Comparison of ENCODE assay signal across 9 cellular contexts in the genomic region with DNA sequence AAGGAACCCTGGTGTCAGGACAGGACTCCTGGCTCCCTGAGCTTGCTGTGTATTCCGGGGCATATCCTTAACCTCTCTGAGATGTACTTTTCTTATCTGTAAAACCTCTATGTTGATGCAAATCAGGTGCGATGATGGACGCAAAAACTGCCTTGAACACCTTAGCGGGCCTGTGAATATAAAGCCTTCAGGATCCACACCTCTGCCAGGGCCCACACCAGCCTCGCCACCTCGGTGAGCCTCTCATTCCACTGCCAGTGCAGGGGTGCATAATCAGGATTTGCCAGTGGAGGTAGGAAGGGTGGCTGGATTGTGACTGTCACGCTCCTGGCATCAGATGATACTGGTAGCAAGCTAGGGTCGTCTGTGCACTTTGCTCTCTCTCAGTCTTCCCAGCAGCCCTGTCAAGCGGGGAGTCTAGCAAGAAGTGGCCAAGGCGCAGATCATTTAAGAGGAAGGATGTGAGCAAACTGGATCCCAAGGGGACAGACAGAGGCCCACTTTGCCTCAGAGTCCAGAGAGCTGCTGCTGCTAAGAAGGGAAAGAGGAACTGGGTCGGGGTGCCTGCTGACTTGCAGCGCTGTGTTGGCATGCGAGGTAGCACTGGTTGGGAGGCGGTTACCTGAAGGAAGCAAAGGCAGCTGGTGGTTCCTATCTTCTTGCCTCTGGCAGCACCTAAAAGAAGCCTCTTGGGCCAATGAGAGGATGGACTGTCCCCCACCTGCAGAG. TPM values are rescaled to one million over a fixed set of nuclear protein-coding genes. Genes with fewer than 3 reads are reported as not detected.
DNase-seq lines count a peak whose midpoint lies in the region; ATAC-seq, FAIRE-seq and TF ChIP-seq lines count a peak whose summit lies in the region.
"Had no signal": no experiment of that assay in that cellular context is flagged by ENCODE, and none has a peak within 500 bp of the region (broad histone marks: within the 10 kb centered on the region; RNA-seq: fewer than 3 reads in every experiment).

No MANE protein-coding gene starts in this region.

- H3K9me3 ChIP-seq in right atrium auricular region (no peaks in the 10 kb centered on the region), H1 (ENCODE audit: insufficient read depth in 2 of 2, low read depth in 1 of 2, low read length in 1 of 2) (no peaks in the 10 kb centered on the region), aorta (ENCODE audit: control insufficient read depth, low read length) (no peaks in the 10 kb centered on the region), PC-3 (ENCODE audit: low read length) (no peaks in the 10 kb centered on the region)

- no peak overlapping the region for H3K4me2 ChIP-seq in H1 (ENCODE audit: insufficient read depth in 1 of 2, low read depth in 2 of 2, low read length in 2 of 2)
- no peak overlapping the region for H3K4me2 ChIP-seq in PC-3 (ENCODE audit: low read length)

- H3K79me2 ChIP-seq in H1 (ENCODE audit: control insufficient read depth in 1 of 2, insufficient read depth in 2 of 2, low read length in 2 of 2) (peaks cover 0 to 10% of the 10 kb centered on the region in 2 experiments; a peak in 1 of 4 replicates), PC-3 (ENCODE audit: low read length) (peaks cover 100% of the 10 kb centered on the region)

- H3K27me3 ChIP-seq in right atrium auricular region, result no peaks in the 10 kb centered on the region
- H3K27me3 ChIP-seq in H1 (replicated peaks in 1 of 4; ENCODE audit: control insufficient read depth in 3 of 4, extremely low read depth in 1 of 4, insufficient read depth in 3 of 4, low read length in 3 of 4), result no peaks in the 10 kb centered on the region
- H3K27me3 ChIP-seq in aorta (ENCODE audit: control insufficient read depth in 1 of 2, insufficient read depth in 2 of 2, low read length in 1 of 2), result no peaks in the 10 kb centered on the region
- no peaks in the 10 kb centered on the region for H3K27me3 ChIP-seq in PC-3 (ENCODE audit: low read length)

- peak overlapping the region; percentile 16 for H4K8ac ChIP-seq in H1 (ENCODE audit: extremely low read depth, insufficient read depth, low read length)

- peaks cover 4% of the 10 kb centered on the region for H3F3A ChIP-seq in PC-3 (ENCODE audit: low read length, unreplicated experiment)

- H3K14ac ChIP-seq in H1 (ENCODE audit: insufficient read length), result no peak overlapping the region

- no peak overlapping the region for H3K18ac ChIP-seq in H1 (ENCODE audit: extremely low read depth, low read length)

- H2BK5ac ChIP-seq in H1 (ENCODE audit: low read depth, low read length), result no peak overlapping the region

- 0 out of 2 replicates have a peak overlapping the region, but pooled peaks have one; percentile 21 for H2BK20ac ChIP-seq in H1 (ENCODE audit: low read length)

- TF ChIP-seq RAD21 in H1 (IDR thresholded peaks at IDR 0.05 in 1 of 2, conservative IDR thresholded peaks at IDR 0.05 in 1 of 2; ENCODE audit: low read depth in 2 of 2, low read length in 2 of 2), result no peak

- no TSS peak for BruUV-seq in PC-3 (replicated peaks; lab: Mats Ljungman, UMichigan)

- peak overlapping the region; percentile 62; the same call in 1 of the 2 replicates for H2BK12ac ChIP-seq in H1 (ENCODE audit: low read depth, low read length)

- no peak for FAIRE-seq in H1 (lab: Jason Lieb, UNC)

- DNase-seq in left ventricle myocardium superior (peak; percentile 47), right atrium auricular region (ENCODE audit: low spot score) (no peak), NAMALWA (ENCODE audit: low spot score) (peak; percentile 85), H1 (ENCODE audit: low read depth in 1 of 2, low spot score in 2 of 2) (no peak), aorta (peak; percentile 72 to 80), PC-3 (no peak)
- DNase-seq in activated CD4-positive, CD25-positive, alpha-beta regulatory T cell treated with anti-CD3 and anti-CD28 coated beads, Interleukin-2, amount 50 U/mL, for 72 hours, result no peak
- DNase-seq: NCI-H2081 had no signal

- peak; percentile 8 for ATAC-seq in left ventricle myocardium superior
- ATAC-seq in aorta (ENCODE audit: low FRiP score), result no peak
- ATAC-seq in GM18858 (IDR thresholded peaks at IDR 0.05; ENCODE audit: unreplicated experiment), result no peak
- no peak for ATAC-seq in PC-3

- no peak for TF ChIP-seq EP300 in H1 (IDR thresholded peaks at IDR 0.05; ENCODE audit: borderline replicate concordance in 1 of 2, low read depth in 2 of 2, low read length in 2 of 2)

- H3K4ac ChIP-seq in H1 (replicated peaks; ENCODE audit: insufficient read length, low read depth, low read length), result peak overlapping the region; percentile 15

- WGBS in H1 (ENCODE audit: extremely low coverage in 1 of 2, insufficient coverage in 1 of 2, insufficient read length in 1 of 2, insufficient replicate concordance in 2 of 2, low coverage in 1 of 2, low lambda C conversion rate in 2 of 2, missing lambda C conversion rate in 1 of 2), 2 experiments, result 93% methylated on average over 14 of the region's 14 CpGs; no CpG with 5 or more reads in 1 of the 2 experiments
- WGBS in aorta, 2 donors, result 86 to 87% methylated on average over 14 of the region's 14 CpGs

- H3K4me1 ChIP-seq in right atrium auricular region (peaks cover 0 to 70% of the 10 kb centered on the region in 2 donors), H1 (replicated peaks in 1 of 4; ENCODE audit: control insufficient read depth in 3 of 4, insufficient read depth in 4 of 4, low read length in 3 of 4) (peaks cover 7 to 25% (median 17%) of the 10 kb centered on the region in 4 experiments), aorta (ENCODE audit: control insufficient read depth in 1 of 2, insufficient read depth in 2 of 2, low read length in 2 of 2) (peaks cover 3 to 5% of the 10 kb centered on the region in 2 donors), PC-3 (ENCODE audit: insufficient read depth, low read length) (peaks cover 69% of the 10 kb centered on the region)

- intact Hi-C loops in left ventricle myocardium superior (cut with micrococcal nuclease), result no loop called here
- intact Hi-C loops in aorta (cut with DNase I), result no loop called here
- intact Hi-C loops in PC-3 (cut with micrococcal nuclease), result no loop called here

- no peaks in the 10 kb centered on the region for H3K36me3 ChIP-seq in right atrium auricular region
- no peaks in the 10 kb centered on the region for H3K36me3 ChIP-seq in H1 (ENCODE audit: control insufficient read depth in 2 of 4, insufficient read depth in 4 of 4, low read length in 3 of 4)
- no peaks in the 10 kb centered on the region for H3K36me3 ChIP-seq in aorta (ENCODE audit: control insufficient read depth in 1 of 2, insufficient read depth in 2 of 2, low read length in 1 of 2)
- H3K36me3 ChIP-seq in PC-3 (ENCODE audit: low read depth, low read length), result peaks cover 47% of the 10 kb centered on the region

- no peak overlapping the region for H2AFZ ChIP-seq in H1 (ENCODE audit: low read length)
- H2AFZ ChIP-seq in PC-3 (ENCODE audit: low read length), result no peak overlapping the region

- no peak overlapping the region for H4K91ac ChIP-seq in H1 (replicated peaks; ENCODE audit: insufficient read length, low read length)

- TF ChIP-seq POLR2A in H1 (IDR thresholded peaks at IDR 0.05; ENCODE audit: control extremely low read depth in 1 of 2, low read depth in 2 of 2, low read length in 2 of 2), result no peak

- H3K23ac ChIP-seq in H1 (ENCODE audit: insufficient read length), result no peak overlapping the region

- H3K9ac ChIP-seq in H1 (replicated peaks in 1 of 4; ENCODE audit: extremely low read depth in 1 of 4, low read depth in 3 of 4, low read length in 3 of 4) (no peak overlapping the region), PC-3 (ENCODE audit: low read length) (no peak overlapping the region)

- no peaks in the 10 kb centered on the region for H3K9me2 ChIP-seq in PC-3 (replicated peaks; ENCODE audit: low read length)

- H3K23me2 ChIP-seq in H1 (ENCODE audit: low read depth, low read length), result no peaks in the 10 kb centered on the region

- no peak overlapping the region for H3K56ac ChIP-seq in H1 (replicated peaks; ENCODE audit: insufficient read length, low read depth, low read length)

- H3K4me3 ChIP-seq in right atrium auricular region (no peak overlapping the region), H1 (ENCODE audit: extremely low read depth in 1 of 4, insufficient read depth in 2 of 4, low read depth in 3 of 4, low read length in 4 of 4) (no peak overlapping the region), aorta (ENCODE audit: low read length in 2 of 2) (no peak overlapping the region), PC-3 (ENCODE audit: low read length) (no peak overlapping the region)

- H2BK120ac ChIP-seq in H1 (replicated peaks; ENCODE audit: low read depth, low read length), result no peak overlapping the region

- H3K79me1 ChIP-seq in H1 (ENCODE audit: low read depth, low read length), result peaks cover 8% of the 10 kb centered on the region

- H4K20me1 ChIP-seq in H1 (replicated peaks in 1 of 2; ENCODE audit: control insufficient read depth in 1 of 2, insufficient read depth in 2 of 2, low read length in 2 of 2), result no peaks in the 10 kb centered on the region
- 0 out of 2 replicates have a peak, but pooled peaks cover 6% of the 10 kb centered on the region for H4K20me1 ChIP-seq in PC-3 (ENCODE audit: low read length)

- CTCF ChIA-PET in H1 (lab: Charles Lee; ENCODE audit: partially characterized antibody) (interaction anchor here (0.6 to 1.8 kb wide), 5 partner anchors 12 to 90 kb away, joined by 3 to 4 read pairs (median 3); no protein-coding TSS in a partner anchor), PC-3 (lab: Charles Lee) (no interaction called here)

- H2BK15ac ChIP-seq in H1 (ENCODE audit: low read length), result 0 out of 2 replicates have a peak overlapping the region, but pooled peaks have one; percentile 14

- no peak overlapping the region for H4K5ac ChIP-seq in H1 (ENCODE audit: insufficient read length, low read depth, low read length)

- H3K27ac ChIP-seq in right atrium auricular region, result no peak overlapping the region
- no peak overlapping the region for H3K27ac ChIP-seq in H1 (ENCODE audit: low read depth, low read length)
- no peak overlapping the region for H3K27ac ChIP-seq in aorta (ENCODE audit: low read depth in 1 of 2, low read length in 2 of 2)
- no peak overlapping the region for H3K27ac ChIP-seq in PC-3 (ENCODE audit: low read length)

- POLR2A ChIA-PET in H1 (lab: Charles Lee; ENCODE audit: partially characterized antibody), result no interaction called here
- POLR2A ChIA-PET in PC-3 (lab: Charles Lee; ENCODE audit: unreplicated experiment), result no interaction called here

- TF ChIP-seq CTCF in right atrium auricular region (IDR thresholded peaks at IDR 0.05), result no peak
- TF ChIP-seq CTCF in H1 (IDR thresholded peaks at IDR 0.05; ENCODE audit: control extremely low read depth in 1 of 3, insufficient read depth in 1 of 3, low read depth in 1 of 3, low read length in 3 of 3), result no peak
- TF ChIP-seq CTCF in PC-3 (conservative IDR thresholded peaks at IDR 0.05; ENCODE audit: low read depth, low read length), result no peak

- no peak overlapping the region; the same call in 1 of the 2 replicates for H2AK5ac ChIP-seq in H1 (ENCODE audit: low read depth, low read length)

RNA-seq across cellular contexts. Expression of gene SMAD3, which starts 27.9 kb away (rescaled TPM):
- total RNA-seq in left ventricle myocardium superior (16.7 TPM), right atrium auricular region (10 to 100 TPM; 20.8 to 37.8 TPM), aorta (10 to 100 TPM; 65.9 to 90.8 TPM), PC-3 (2014; rRNA removed) (75.6 and 86.4 TPM in 2 replicates)
- 11.1 and 12.4 TPM in 2 replicates for total RNA-seq in H1 (2021; fragmentation: NEBNext Ultra II Directional; extraction: Animal tissue kit (Norgen Biotek cat#: 25700))
- polyA plus RNA-seq in H1 (2011; rRNA removed) (10.1 and 17.3 TPM in 2 replicates), aorta (10 to 100 TPM in 1 of 2 donors, 1 to 10 TPM in 1; 7.1 to 44.1 TPM)
- polyA plus RNA-seq in H1 (2011; cell fraction: cytosol; rRNA removed), result 9.1 TPM
- polyA plus RNA-seq in H1 (2011; cell fraction: nucleus; rRNA removed), result 41.6 TPM
- 7.8 to 10.4 TPM (median 8.7 TPM) in 4 replicates for polyA plus RNA-seq in H1 (2012, experiment 1 of 2)
- polyA plus RNA-seq in H1 (2012, experiment 2 of 2), result 5.0 TPM
- 13.2 TPM for polyA plus RNA-seq in H1 (2013, experiment 1 of 2)
- 11.1 TPM for polyA plus RNA-seq in H1 (2013, experiment 2 of 2)
- 16.5 and 18.3 TPM in 2 replicates for polyA minus RNA-seq in H1 (2011; rRNA and poly(A)+ RNA removed)
- 12.3 TPM for polyA minus RNA-seq in H1 (2011; cell fraction: cytosol; rRNA and poly(A)+ RNA removed)
- 14.3 TPM for polyA minus RNA-seq in H1 (2011; cell fraction: nucleus; rRNA and poly(A)+ RNA removed)

Comparison
In these comparisons a context has a peak if more than half of its experiments do, and no peak if none do; other contexts are left out.
1. DNase-seq: peak in left ventricle myocardium superior (single experiment), NAMALWA (single experiment) and aorta (2 of 2); none in right atrium auricular region (single experiment), H1 (0 of 2), activated CD4-positive, CD25-positive, alpha-beta regulatory T cell treated with anti-CD3 and anti-CD28 coated beads, Interleukin-2, amount 50 U/mL, for 72 hours (single experiment) and PC-3 (single experiment).